ENCODE assay signal across 16 cellular contexts in genomic region chr6:34369385-34369784, GRCh38. TPM values are rescaled to one million over a fixed set of nuclear protein-coding genes. Genes with fewer than 3 reads are reported as not detected.
DNase-seq lines count a peak whose midpoint lies in the region; ATAC-seq and TF ChIP-seq lines count a peak whose summit lies in the region.
"Had no signal": no experiment of that assay in that cellular context is flagged by ENCODE, and none has a peak within 500 bp of the region (broad histone marks: within the 10 kb centered on the region; RNA-seq: fewer than 3 reads in every experiment).

No MANE protein-coding gene starts in this region.

- intact Hi-C loops in left ventricle myocardium inferior (cut with micrococcal nuclease) (no loop called here), heart right ventricle (cut with DNase I) (no loop called here)
- intact Hi-C loops in CD8-positive, alpha-beta T cell (cut with DNase I, micrococcal nuclease): no loop called here
- intact Hi-C loops in dendritic cell treated with granulocyte-macrophage colony-stimulating factor and Interleukin-4, amounts not matched to agents 40 ng/mL and 50 ng/mL, for 4 days (cut with micrococcal nuclease): loop anchor here (10.0 kb wide), 1 partner anchor 55 kb away; no protein-coding TSS in a partner anchor

- H3K27ac Mint-ChIP-seq in CD8-positive, alpha-beta T cell: peak overlapping the region; percentile 35
- H3K27ac Mint-ChIP-seq in dendritic cell treated with granulocyte-macrophage colony-stimulating factor and Interleukin-4, amounts not matched to agents 40 ng/mL and 50 ng/mL, for 4 days: peak overlapping the region; percentile 80

- POLR2A ChIA-PET in CD8-positive, alpha-beta T cell (lab: Charles Lee): no interaction called here

- H3K27me3 Mint-ChIP-seq in CD8-positive, alpha-beta T cell (ENCODE audit: low read depth): no peaks in the 10 kb centered on the region
- H3K27me3 Mint-ChIP-seq in dendritic cell treated with granulocyte-macrophage colony-stimulating factor and Interleukin-4, amounts not matched to agents 40 ng/mL and 50 ng/mL, for 4 days: no peaks in the 10 kb centered on the region
- H3K27me3 Mint-ChIP-seq: CD8-positive, alpha-beta memory T cell had no signal

- ATAC-seq in heart right ventricle (no peak), HG02642 (IDR thresholded peaks at IDR 0.05; ENCODE audit: poor library complexity, unreplicated experiment) (no peak)
- ATAC-seq in CD8-positive, alpha-beta T cell: peak; percentile 68

- H3K27ac ChIP-seq in left ventricle myocardium inferior (replicated peaks): peak overlapping the region; percentile 70
- H3K27ac ChIP-seq in heart right ventricle: peak overlapping the region in 3 of 10 donors; percentile 71 to 77 (median 71)
- no peak overlapping the region for H3K27ac ChIP-seq in CD8-positive, alpha-beta T cell (ENCODE audit: low read depth, low read length)
- H3K27ac ChIP-seq in neutrophil: peak overlapping the region; percentile 82

- H3K4me3 ChIP-seq in left ventricle myocardium inferior (no peak overlapping the region), heart right ventricle (no peak overlapping the region), neutrophil (ENCODE audit: low read depth in 1 of 2, low read length in 1 of 2) (no peak overlapping the region)
- H3K4me3 ChIP-seq in CD8-positive, alpha-beta T cell (ENCODE audit: low read depth, low read length): no peak overlapping the region
- H3K4me3 ChIP-seq: BLaER1 treated with 17β-estradiol and CSF1 and Interleukin-3, amounts not matched to agents 10 nM and 100 nM; HAP-1 had no signal

- no peak overlapping the region for H3K4me3 Mint-ChIP-seq in CD8-positive, alpha-beta T cell
- no peak overlapping the region for H3K4me3 Mint-ChIP-seq in dendritic cell treated with granulocyte-macrophage colony-stimulating factor and Interleukin-4, amounts not matched to agents 40 ng/mL and 50 ng/mL, for 4 days
- H3K4me3 Mint-ChIP-seq: CD8-positive, alpha-beta memory T cell had no signal

- no peaks in the 10 kb centered on the region for H3K9me3 Mint-ChIP-seq in CD8-positive, alpha-beta T cell
- no peaks in the 10 kb centered on the region for H3K9me3 Mint-ChIP-seq in dendritic cell treated with granulocyte-macrophage colony-stimulating factor and Interleukin-4, amounts not matched to agents 40 ng/mL and 50 ng/mL, for 4 days
- H3K9me3 Mint-ChIP-seq: CD8-positive, alpha-beta memory T cell had no signal

- H3K4me1 ChIP-seq in left ventricle myocardium inferior (peaks cover 51% of the 10 kb centered on the region), heart right ventricle (peaks cover 0 to 62% (median 34%) of the 10 kb centered on the region in 9 donors), neutrophil (ENCODE audit: control insufficient read depth in 1 of 2, insufficient read depth in 1 of 2, low read depth in 1 of 2, low read length in 1 of 2) (peaks cover 45 to 51% of the 10 kb centered on the region in 2 experiments)
- peaks cover 12% of the 10 kb centered on the region for H3K4me1 ChIP-seq in CD8-positive, alpha-beta T cell (ENCODE audit: insufficient read depth, low read length)

- peaks cover 37% of the 10 kb centered on the region for H3K4me1 Mint-ChIP-seq in CD8-positive, alpha-beta T cell (ENCODE audit: low read depth)
- peaks cover 48% of the 10 kb centered on the region for H3K4me1 Mint-ChIP-seq in dendritic cell treated with granulocyte-macrophage colony-stimulating factor and Interleukin-4, amounts not matched to agents 40 ng/mL and 50 ng/mL, for 4 days (ENCODE audit: low read depth)

- TF ChIP-seq CTCF in left ventricle myocardium inferior (IDR thresholded peaks at IDR 0.05; ENCODE audit: borderline replicate concordance) (no peak), heart right ventricle (IDR thresholded peaks at IDR 0.05) (no peak), neutrophil (IDR thresholded peaks at IDR 0.05) (no peak)
- TF ChIP-seq CTCF in CD8-positive, alpha-beta T cell (IDR thresholded peaks at IDR 0.05): no peak

- H3K36me3 ChIP-seq in left ventricle myocardium inferior (no peaks in the 10 kb centered on the region), heart right ventricle (peaks cover 0 to 5% (median 0%) of the 10 kb centered on the region in 9 donors), neutrophil (no peaks in the 10 kb centered on the region)
- no peaks in the 10 kb centered on the region for H3K36me3 ChIP-seq in CD8-positive, alpha-beta T cell (ENCODE audit: insufficient read depth, low read length)

- H3K36me3 Mint-ChIP-seq in CD8-positive, alpha-beta T cell: peaks cover 7% of the 10 kb centered on the region
- H3K36me3 Mint-ChIP-seq in dendritic cell treated with granulocyte-macrophage colony-stimulating factor and Interleukin-4, amounts not matched to agents 40 ng/mL and 50 ng/mL, for 4 days (ENCODE audit: low read depth): peaks cover 21% of the 10 kb centered on the region

- H3K27me3 ChIP-seq in left ventricle myocardium inferior (ENCODE audit: low read depth) (no peaks in the 10 kb centered on the region), heart right ventricle (no peaks in the 10 kb centered on the region), neutrophil (no peaks in the 10 kb centered on the region)
- H3K27me3 ChIP-seq in CD8-positive, alpha-beta T cell (ENCODE audit: insufficient read depth, low read length): no peaks in the 10 kb centered on the region
- H3K27me3 ChIP-seq: BLaER1 treated with 17β-estradiol and CSF1 and Interleukin-3, amounts not matched to agents 10 nM and 100 nM had no signal

- 85 to 87% methylated on average over 4 of the region's 4 CpGs for WGBS in heart right ventricle, 2 donors

- DNase-seq in left ventricle myocardium inferior (no peak), heart right ventricle (no peak), HuH-7 (ENCODE audit: low spot score) (no peak), SIG-M5 (lab: John Stamatoyannopoulos, UW) (no peak)
- DNase-seq in CD8-positive, alpha-beta T cell: no peak
- DNase-seq: 8988T, ACHN, Caco-2, DND-41, GDM1 had no signal

- H3K9me3 ChIP-seq in left ventricle myocardium inferior (replicated peaks): no peaks in the 10 kb centered on the region
- H3K9me3 ChIP-seq in heart right ventricle: no peaks in the 10 kb centered on the region
- H3K9me3 ChIP-seq in CD8-positive, alpha-beta T cell (ENCODE audit: low read length): no peaks in the 10 kb centered on the region
- no peaks in the 10 kb centered on the region for H3K9me3 ChIP-seq in neutrophil
- H3K9me3 ChIP-seq: Caco-2, HAP-1 had no signal

- CTCF ChIA-PET in CD8-positive, alpha-beta T cell (lab: Charles Lee): interaction anchor here (1.9 kb wide), 1 partner anchor 120 kb away, joined by 6 read pairs; no protein-coding TSS in a partner anchor

RNA-seq across cellular contexts. Expression of gene NUDT3, which starts 23.1 kb away (rescaled TPM):
- total RNA-seq in left ventricle myocardium inferior: 50.1 TPM
- total RNA-seq in heart right ventricle: 10 to 100 TPM; 41.9 to 67.1 (median 59.0) TPM
- polyA plus RNA-seq in heart right ventricle: 10 to 100 TPM in 1 of 2 donors, 1 to 10 TPM in 1; 9.3 to 20.9 TPM
- total RNA-seq in CD8-positive, alpha-beta T cell: 10 to 100 TPM; 12.5 to 12.9 TPM

RNA-seq across cellular contexts. Expression of gene RPS10, which starts 56.5 kb away (rescaled TPM):
- 678 TPM for total RNA-seq in left ventricle myocardium inferior
- 100 to 1,000 TPM; 551 to 913 (median 607) TPM for total RNA-seq in heart right ventricle
- polyA plus RNA-seq in heart right ventricle: 1,000 to 10,000 TPM; 1,305 to 2,567 TPM
- total RNA-seq in CD8-positive, alpha-beta T cell: 1,000 to 10,000 TPM; 2,721 to 2,770 TPM
